In the genomic region with DNA sequence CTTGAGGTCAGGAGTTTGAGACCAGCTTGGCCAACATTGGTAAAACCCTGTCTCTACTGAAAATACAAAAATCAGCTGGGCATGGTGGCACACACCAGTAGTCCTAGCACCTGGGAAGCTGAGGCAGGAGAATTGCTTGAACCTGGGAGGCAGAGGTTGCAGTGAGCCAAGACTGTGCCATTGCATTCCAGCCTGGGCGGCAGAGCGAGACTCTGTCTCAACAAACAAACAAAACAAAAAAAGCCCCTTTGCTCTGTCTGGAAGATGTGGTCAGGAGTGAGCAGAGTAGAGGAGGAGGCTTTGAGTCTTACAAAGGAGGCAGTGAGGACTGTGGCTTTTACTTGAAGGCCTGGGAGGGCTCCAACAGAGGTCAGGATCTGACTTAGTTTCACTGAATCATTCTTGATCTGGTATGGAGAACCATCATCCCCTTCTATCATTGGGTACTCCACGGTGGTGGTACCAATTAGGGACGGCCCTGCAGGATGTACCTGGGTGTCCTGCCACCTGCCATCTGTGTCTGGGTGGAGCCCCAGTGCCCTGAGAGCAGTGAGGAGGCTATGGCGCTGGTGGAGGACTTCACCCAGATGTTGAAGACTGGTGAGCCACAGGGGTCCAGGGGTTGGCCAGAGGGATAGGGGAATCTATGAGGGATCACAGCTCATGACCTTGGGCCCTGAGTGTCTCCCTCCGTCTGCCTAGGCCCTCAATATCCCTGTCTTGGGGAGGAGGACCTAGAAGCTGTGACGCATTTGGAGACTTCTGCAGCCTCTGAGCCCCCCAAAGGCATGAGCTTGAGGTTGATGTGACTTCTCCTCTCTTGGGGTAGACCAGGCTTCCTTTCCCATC, we compare ENCODE assay signal across 1 cellular context.
TF ChIP-seq lines count a peak whose summit lies in the region.

No MANE protein-coding gene starts in this region.

TF ChIP-seq in K562, 482 proteins besides CTCF, POLR2A, EP300 and RAD21:
- TF ChIP-seq GTF2E2 (tag; IDR thresholded peaks at IDR 0.05): no peak
- TF ChIP-seq LCOR (CRISPR knock-in tag; IDR thresholded peaks at IDR 0.05): no peak
- no peak for TF ChIP-seq SRSF7 (optimal IDR thresholded peaks at IDR 0.05; ENCODE audit: low read depth, low read length)
- TF ChIP-seq, protein P1, sequence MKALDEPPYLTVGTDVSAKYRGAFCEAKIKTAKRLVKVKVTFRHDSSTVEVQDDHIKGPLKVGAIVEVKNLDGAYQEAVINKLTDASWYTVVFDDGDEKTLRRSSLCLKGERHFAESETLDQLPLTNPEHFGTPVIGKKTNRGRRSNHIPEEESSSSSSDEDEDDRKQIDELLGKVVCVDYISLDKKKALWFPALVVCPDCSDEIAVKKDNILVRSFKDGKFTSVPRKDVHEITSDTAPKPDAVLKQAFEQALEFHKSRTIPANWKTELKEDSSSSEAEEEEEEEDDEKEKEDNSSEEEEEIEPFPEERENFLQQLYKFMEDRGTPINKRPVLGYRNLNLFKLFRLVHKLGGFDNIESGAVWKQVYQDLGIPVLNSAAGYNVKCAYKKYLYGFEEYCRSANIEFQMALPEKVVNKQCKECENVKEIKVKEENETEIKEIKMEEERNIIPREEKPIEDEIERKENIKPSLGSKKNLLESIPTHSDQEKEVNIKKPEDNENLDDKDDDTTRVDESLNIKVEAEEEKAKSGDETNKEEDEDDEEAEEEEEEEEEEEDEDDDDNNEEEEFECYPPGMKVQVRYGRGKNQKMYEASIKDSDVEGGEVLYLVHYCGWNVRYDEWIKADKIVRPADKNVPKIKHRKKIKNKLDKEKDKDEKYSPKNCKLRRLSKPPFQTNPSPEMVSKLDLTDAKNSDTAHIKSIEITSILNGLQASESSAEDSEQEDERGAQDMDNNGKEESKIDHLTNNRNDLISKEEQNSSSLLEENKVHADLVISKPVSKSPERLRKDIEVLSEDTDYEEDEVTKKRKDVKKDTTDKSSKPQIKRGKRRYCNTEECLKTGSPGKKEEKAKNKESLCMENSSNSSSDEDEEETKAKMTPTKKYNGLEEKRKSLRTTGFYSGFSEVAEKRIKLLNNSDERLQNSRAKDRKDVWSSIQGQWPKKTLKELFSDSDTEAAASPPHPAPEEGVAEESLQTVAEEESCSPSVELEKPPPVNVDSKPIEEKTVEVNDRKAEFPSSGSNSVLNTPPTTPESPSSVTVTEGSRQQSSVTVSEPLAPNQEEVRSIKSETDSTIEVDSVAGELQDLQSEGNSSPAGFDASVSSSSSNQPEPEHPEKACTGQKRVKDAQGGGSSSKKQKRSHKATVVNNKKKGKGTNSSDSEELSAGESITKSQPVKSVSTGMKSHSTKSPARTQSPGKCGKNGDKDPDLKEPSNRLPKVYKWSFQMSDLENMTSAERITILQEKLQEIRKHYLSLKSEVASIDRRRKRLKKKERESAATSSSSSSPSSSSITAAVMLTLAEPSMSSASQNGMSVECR (CRISPR knock-in tag; IDR thresholded peaks at IDR 0.05): 0 out of 2 replicates have a peak, but pooled peaks have one; percentile 22
